In genomic region chr11:64766881-64767280, GRCh38 we compare ENCODE assay signal across 1 cellular context.
TF ChIP-seq lines count a peak whose summit lies in the region.

No MANE protein-coding gene starts in this region.

TF ChIP-seq in H1, 55 proteins besides CTCF, POLR2A, EP300 and RAD21:
- TF ChIP-seq ATF3 (IDR thresholded peaks at IDR 0.05; ENCODE audit: insufficient read depth, low read depth, low read length) (no peak), SP2 (IDR thresholded peaks at IDR 0.05; ENCODE audit: low read length) (no peak), E2F6 (IDR thresholded peaks at IDR 0.05) (no peak), SUZ12 (IDR thresholded peaks at IDR 0.05; ENCODE audit: low read length) (no peak), JUN (IDR thresholded peaks at IDR 0.05; ENCODE audit: low read depth, low read length) (no peak), GABPA (IDR thresholded peaks at IDR 0.05; ENCODE audit: borderline replicate concordance, insufficient read depth, low read length) (no peak), YY1 (IDR thresholded peaks at IDR 0.05; ENCODE audit: low read depth, low read length) (no peak), HDAC2 (IDR thresholded peaks at IDR 0.05; ENCODE audit: borderline replicate concordance in 1 of 2, low read depth in 2 of 2, low read length in 2 of 2) (no peak), POU5F1 (IDR thresholded peaks at IDR 0.05; ENCODE audit: low read depth, low read length) (no peak), FOSL1 (IDR thresholded peaks at IDR 0.05; ENCODE audit: insufficient read depth, low read depth, low read length) (no peak), ASH2L (IDR thresholded peaks at IDR 0.05; ENCODE audit: low read length) (no peak), SRF (IDR thresholded peaks at IDR 0.05; ENCODE audit: low read depth, low read length) (no peak)
